ENCODE assay signal across 10 cellular contexts in genomic region chr1:36115931-36116330, GRCh38. TPM values are rescaled to one million over a fixed set of nuclear protein-coding genes. Genes with fewer than 3 reads are reported as not detected.
DNase-seq lines count a peak whose midpoint lies in the region; ATAC-seq lines count a peak whose summit lies in the region.
"Had no signal": no experiment of that assay in that cellular context is flagged by ENCODE, and none has a peak within 500 bp of the region (broad histone marks: within the 10 kb centered on the region; RNA-seq: fewer than 3 reads in every experiment).

No MANE protein-coding gene starts in this region.

- H3K9me2 ChIP-seq in GM23248 (ENCODE audit: insufficient read depth): no peaks in the 10 kb centered on the region

- H3K4me3 ChIP-seq in GM23248: 0 out of 2 replicates have a peak overlapping the region, but pooled peaks have one; percentile 13
- no peak overlapping the region for H3K4me3 ChIP-seq in SJCRH30
- no peak overlapping the region for H3K4me3 ChIP-seq in skeletal muscle satellite cell (ENCODE audit: low read length)
- H3K4me3 ChIP-seq: adrenal gland had no signal

- H3K27me3 ChIP-seq in GM23248 (replicated peaks; ENCODE audit: insufficient read depth) (no peaks in the 10 kb centered on the region), SJCRH30 (no peaks in the 10 kb centered on the region), skeletal muscle satellite cell (ENCODE audit: control insufficient read depth, insufficient read depth, low read length) (no peaks in the 10 kb centered on the region)
- H3K27me3 ChIP-seq: adrenal gland had no signal

- no peaks in the 10 kb centered on the region for H4K20me1 ChIP-seq in GM23248 (ENCODE audit: insufficient read depth)

- peak; percentile 84 for DNase-seq in GM23248
- DNase-seq in SJCRH30: peak in 1 of 2 experiments; percentile 40
- peak; percentile 46 for DNase-seq in fibroblast of gingiva (ENCODE audit: low read depth)
- DNase-seq in NCI-H187 (lab: John Stamatoyannopoulos, UW): no peak
- DNase-seq: adrenal gland; CD8-positive, alpha-beta memory T cell had no signal

- peak overlapping the region; percentile 57 for H3K4me2 ChIP-seq in GM23248 (ENCODE audit: unreplicated experiment)
- H3K4me2 ChIP-seq in skeletal muscle satellite cell (ENCODE audit: low read length): no peak overlapping the region

- no peaks in the 10 kb centered on the region for H3K79me2 ChIP-seq in GM23248 (ENCODE audit: insufficient read depth)

- H3K9ac ChIP-seq in GM23248 (peak overlapping the region; percentile 78), skeletal muscle satellite cell (ENCODE audit: low read depth, low read length) (peak overlapping the region; percentile 79)

- ATAC-seq in GM19035 (IDR thresholded peaks at IDR 0.05; ENCODE audit: unreplicated experiment): no peak
- ATAC-seq in HG02571 (IDR thresholded peaks at IDR 0.05; ENCODE audit: unreplicated experiment): no peak
- no peak for ATAC-seq in HG02798 (IDR thresholded peaks at IDR 0.05; ENCODE audit: poor library complexity, unreplicated experiment)

- in situ Hi-C loops in GM23248 (cut with MboI): no loop called here

- H3K27ac ChIP-seq in GM23248 (peak overlapping the region; percentile 93), SJCRH30 (peak overlapping the region; percentile 56)

- peaks cover 19% of the 10 kb centered on the region for H3F3A ChIP-seq in GM23248 (ENCODE audit: insufficient read depth)

- H3K36me3 ChIP-seq in GM23248 (ENCODE audit: low read depth): no peaks in the 10 kb centered on the region
- H3K36me3 ChIP-seq in SJCRH30: no peaks in the 10 kb centered on the region
- H3K36me3 ChIP-seq in skeletal muscle satellite cell (ENCODE audit: insufficient read depth, low read length): no peaks in the 10 kb centered on the region
- H3K36me3 ChIP-seq: adrenal gland had no signal

- WGBS in GM23248 (ENCODE audit: low coverage in 1 of 2, low lambda C conversion rate in 2 of 2, missing lambda C conversion rate in 2 of 2), 2 experiments: 41 to 43% methylated on average over 5 of the region's 5 CpGs

- H3K4me1 ChIP-seq in GM23248 (ENCODE audit: insufficient read depth): peaks cover 21% of the 10 kb centered on the region
- peaks cover 55% of the 10 kb centered on the region for H3K4me1 ChIP-seq in SJCRH30
- H3K4me1 ChIP-seq in skeletal muscle satellite cell (ENCODE audit: control insufficient read depth, insufficient read depth, low read length): peaks cover 34% of the 10 kb centered on the region
- H3K4me1 ChIP-seq: adrenal gland had no signal

- peak overlapping the region; percentile 19; the same call in 1 of the 2 replicates for H2AFZ ChIP-seq in GM23248

- H3K9me3 ChIP-seq in GM23248 (ENCODE audit: low read depth) (no peaks in the 10 kb centered on the region), SJCRH30 (replicated peaks) (no peaks in the 10 kb centered on the region), skeletal muscle satellite cell (replicated peaks; ENCODE audit: low read length) (no peaks in the 10 kb centered on the region)
- H3K9me3 ChIP-seq: adrenal gland had no signal

RNA-seq across cellular contexts. Expression of gene COL8A2, which starts 9.1 kb away (rescaled TPM):
- 30.5 and 33.1 TPM in 2 replicates for total RNA-seq in GM23248 (2014; rRNA removed; shearing (Covaris generic))
- 2.9 and 3.2 TPM in 2 replicates for polyA plus RNA-seq in GM23248 (2016; fragmentation: Nextera tagmentation; extraction: Ambion mirVana)
- 0.45 and 0.51 TPM in 2 replicates for total RNA-seq in SJCRH30 (2014; rRNA removed; shearing (Covaris generic))
- 1.0 and 1.3 TPM in 2 replicates for total RNA-seq in skeletal muscle satellite cell (2012; rRNA removed)
- polyA plus RNA-seq: CD8-positive, alpha-beta memory T cell had no signal

RNA-seq across cellular contexts. Expression of gene ADPRS, which starts 27.2 kb away (rescaled TPM):
- 64.7 and 70.3 TPM in 2 replicates for total RNA-seq in GM23248 (2014; rRNA removed; shearing (Covaris generic))
- polyA plus RNA-seq in GM23248 (2016; fragmentation: Nextera tagmentation; extraction: Ambion mirVana): 38.9 and 42.0 TPM in 2 replicates
- total RNA-seq in SJCRH30 (2014; rRNA removed; shearing (Covaris generic)): 26.7 and 30.4 TPM in 2 replicates
- total RNA-seq in skeletal muscle satellite cell (2012; rRNA removed): 22.1 and 23.8 TPM in 2 replicates

RNA-seq across cellular contexts. Expression of gene TEKT2, which starts 32.0 kb away (rescaled TPM):
- not detected in 2 replicates for total RNA-seq in GM23248 (2014; rRNA removed; shearing (Covaris generic))
- not detected in 2 replicates for polyA plus RNA-seq in GM23248 (2016; fragmentation: Nextera tagmentation; extraction: Ambion mirVana)
- 0.15 TPM in 1 of 2 replicates, not detected in the other for total RNA-seq in SJCRH30 (2014; rRNA removed; shearing (Covaris generic))
- total RNA-seq in skeletal muscle satellite cell (2012; rRNA removed): not detected in 2 replicates
- total RNA-seq: CD8-positive, alpha-beta memory T cell had no signal
- polyA plus RNA-seq: CD8-positive, alpha-beta memory T cell had no signal

RNA-seq across cellular contexts. Expression of gene TRAPPC3, which starts 33.4 kb away (rescaled TPM):
- 101 and 112 TPM in 2 replicates for total RNA-seq in GM23248 (2014; rRNA removed; shearing (Covaris generic))
- polyA plus RNA-seq in GM23248 (2016; fragmentation: Nextera tagmentation; extraction: Ambion mirVana): 134 and 135 TPM in 2 replicates
- total RNA-seq in SJCRH30 (2014; rRNA removed; shearing (Covaris generic)): 76.0 and 78.6 TPM in 2 replicates
- 78.2 and 95.8 TPM in 2 replicates for total RNA-seq in skeletal muscle satellite cell (2012; rRNA removed)

RNA-seq across cellular contexts. Expression of gene MAP7D1, which starts 40.0 kb away (rescaled TPM):
- 160 and 224 TPM in 2 replicates for total RNA-seq in GM23248 (2014; rRNA removed; shearing (Covaris generic))
- 34.8 and 35.8 TPM in 2 replicates for polyA plus RNA-seq in GM23248 (2016; fragmentation: Nextera tagmentation; extraction: Ambion mirVana)
- total RNA-seq in SJCRH30 (2014; rRNA removed; shearing (Covaris generic)): 91.2 and 96.2 TPM in 2 replicates
- total RNA-seq in skeletal muscle satellite cell (2012; rRNA removed): 94.8 and 187 TPM in 2 replicates

Comparison
In these comparisons a context has a peak if more than half of its experiments do, and no peak if none do; other contexts are left out.
1. DNase-seq: peak in GM23248 (single experiment) and fibroblast of gingiva (single experiment); none in NCI-H187 (0 of 2).
2. RNA of gene COL8A2, which starts 9.1 kb away (total RNA-seq): 30.5 to 33.1 TPM in GM23248; 0.45 to 0.51 TPM in SJCRH30; every median in the first group is over 10 times any median in the second.